Comparison of ENCODE assay signal across 9 cellular contexts in genomic region chr20:43583982-43584432, GRCh38. TPM values are rescaled to one million over a fixed set of nuclear protein-coding genes. Genes with fewer than 3 reads are reported as not detected.
DNase-seq lines count a peak whose midpoint lies in the region; ATAC-seq and TF ChIP-seq lines count a peak whose summit lies in the region.
"Had no signal": no experiment of that assay in that cellular context is flagged by ENCODE, and none has a peak within 500 bp of the region (broad histone marks: within the 10 kb centered on the region; RNA-seq: fewer than 3 reads in every experiment).

No MANE protein-coding gene starts in this region.

- peak in 1 of 56 donors; percentile 24 for TF ChIP-seq CTCF in dorsolateral prefrontal cortex (IDR thresholded peaks at IDR 0.05 in 54 of 56, conservative IDR thresholded peaks at IDR 0.05 in 2 of 56; ENCODE audit: low read depth in 1 of 56, partially characterized antibody in 56 of 56)
- no peak for TF ChIP-seq CTCF in neutrophil (IDR thresholded peaks at IDR 0.05)

- H3K4me1 ChIP-seq in neutrophil (ENCODE audit: control insufficient read depth in 1 of 2, insufficient read depth in 1 of 2, low read depth in 1 of 2, low read length in 1 of 2) = peaks cover 10 to 17% of the 10 kb centered on the region in 2 experiments
- H3K4me1 ChIP-seq: neural progenitor cell had no signal

- H3K27ac ChIP-seq in dorsolateral prefrontal cortex (peak overlapping the region in 52 of 59 donors; percentile 2 to 88 (median 72)), neutrophil (peak overlapping the region; percentile 14)
- H3K27ac ChIP-seq: neural progenitor cell had no signal

- no peaks in the 10 kb centered on the region for H3K36me3 ChIP-seq in neutrophil
- H3K36me3 ChIP-seq: neural progenitor cell had no signal

- DNase-seq in CMK (ENCODE audit: low read depth) = peak; percentile 49
- peak; percentile 83 for DNase-seq in NCI-H226
- DNase-seq in dorsolateral prefrontal cortex = peak; percentile 14 to 88 (median 80)
- no peak for DNase-seq in cerebellum (ENCODE audit: low spot score)
- no peak for DNase-seq in stimulated activated CD4-positive, alpha-beta T cell treated with anti-CD3 and anti-CD28 coated beads, Interleukin-4, amount 100 ng/mL, for 4 hours

- no peaks in the 10 kb centered on the region for H3K9me3 ChIP-seq in neutrophil

- no peak for ATAC-seq in GM21825 (IDR thresholded peaks at IDR 0.05; ENCODE audit: unreplicated experiment)
- ATAC-seq in GM19328 (IDR thresholded peaks at IDR 0.05; ENCODE audit: unreplicated experiment) = no peak

- H3K4me3 ChIP-seq in dorsolateral prefrontal cortex = no peak overlapping the region
- H3K4me3 ChIP-seq in neutrophil (ENCODE audit: low read depth in 1 of 2, low read length in 1 of 2) = no peak overlapping the region
- H3K4me3 ChIP-seq: neural progenitor cell had no signal

- H3K27me3 ChIP-seq in dorsolateral prefrontal cortex = no peaks in the 10 kb centered on the region
- no peaks in the 10 kb centered on the region for H3K27me3 ChIP-seq in neutrophil
- H3K27me3 ChIP-seq: neural progenitor cell had no signal

- intact Hi-C loops in dorsolateral prefrontal cortex (cut with DNase I) = no loop called here

RNA-seq across cellular contexts. Expression of gene IFT52, which starts 6.7 kb away (rescaled TPM):
- 10 to 100 TPM; 16.3 to 36.7 (median 24.2) TPM for total RNA-seq in dorsolateral prefrontal cortex
- 46.0 TPM for total RNA-seq in cerebellum

RNA-seq across cellular contexts. Expression of gene SGK2, which starts 25.2 kb away (rescaled TPM):
- total RNA-seq in dorsolateral prefrontal cortex = 10 to 100 TPM in 89 of 120 experiments, 1 to 10 TPM in 31; 1.9 to 69.2 (median 14.7) TPM
- 2.3 TPM for total RNA-seq in cerebellum

Comparison
In these comparisons a context has a peak if more than half of its experiments do, and no peak if none do; other contexts are left out.
1. DNase-seq: peak in CMK (single experiment), NCI-H226 (single experiment) and dorsolateral prefrontal cortex (10 of 10); none in cerebellum (single experiment) and stimulated activated CD4-positive, alpha-beta T cell treated with anti-CD3 and anti-CD28 coated beads, Interleukin-4, amount 100 ng/mL, for 4 hours (0 of 2).